In genomic region chr2:119704670-119705120, GRCh38 we compare ENCODE assay signal across 15 cellular contexts. TPM values are rescaled to one million over a fixed set of nuclear protein-coding genes. Genes with fewer than 3 reads are reported as not detected.
DNase-seq lines count a peak whose midpoint lies in the region; ATAC-seq and TF ChIP-seq lines count a peak whose summit lies in the region.
"Had no signal": no experiment of that assay in that cellular context is flagged by ENCODE, and none has a peak within 500 bp of the region (broad histone marks: within the 10 kb centered on the region; RNA-seq: fewer than 3 reads in every experiment).

No MANE protein-coding gene starts in this region.

- H3K4ac ChIP-seq in trophoblast cell (ENCODE audit: low read depth, low read length) = no peak overlapping the region

- no peak overlapping the region for H4K91ac ChIP-seq in trophoblast cell (ENCODE audit: low read depth, low read length)

- H3K4me3 Mint-ChIP-seq in CD4-positive, alpha-beta T cell = no peak overlapping the region
- no peak overlapping the region for H3K4me3 Mint-ChIP-seq in osteocyte (ENCODE audit: unreplicated experiment)
- H3K4me3 Mint-ChIP-seq: neural crest cell; stimulated activated memory B cell treated with anti-CD40 and anti-IgM and Interleukin-4, amounts not matched to agents 10 μg/mL and 1 μg/mL and 100 μg/mL, for 72 hours had no signal

- no peak overlapping the region for H3K23ac ChIP-seq in trophoblast cell (ENCODE audit: low read length)

- no peak overlapping the region for H2AK5ac ChIP-seq in trophoblast cell (ENCODE audit: low read length)

- no peak overlapping the region for H3K4me3 ChIP-seq in fibroblast of the aortic adventitia (ENCODE audit: low read depth, low read length)
- no peak overlapping the region for H3K4me3 ChIP-seq in trophoblast cell (ENCODE audit: low read depth, low read length)
- H3K4me3 ChIP-seq: lung had no signal

- H3K9me3 ChIP-seq in CD4-positive, alpha-beta T cell (ENCODE audit: control insufficient read depth, low read length) = no peaks in the 10 kb centered on the region
- H3K9me3 ChIP-seq in trophoblast cell (ENCODE audit: insufficient read depth, low read depth, low read length) = no peaks in the 10 kb centered on the region

- H3K9ac ChIP-seq in trophoblast cell (ENCODE audit: low read length) = no peak overlapping the region

- no peak overlapping the region for H3K14ac ChIP-seq in trophoblast cell (ENCODE audit: low read length)

- no peaks in the 10 kb centered on the region for H3K27me3 ChIP-seq in CD4-positive, alpha-beta T cell (ENCODE audit: control insufficient read depth, insufficient read depth, low read length)
- no peaks in the 10 kb centered on the region for H3K27me3 ChIP-seq in trophoblast cell (ENCODE audit: insufficient read depth, low read length)

- H2AFZ ChIP-seq in trophoblast cell (ENCODE audit: insufficient read depth, low read length, poor library complexity) = no peak overlapping the region

- no peak overlapping the region for H2BK5ac ChIP-seq in trophoblast cell (ENCODE audit: low read depth, low read length, poor library complexity)

- intact Hi-C loops in CD4-positive, alpha-beta T cell (cut with DNase I, micrococcal nuclease) = loop anchor here (5.0 kb wide), 3 partner anchors 53 to 978 kb away; partner anchors contain the start of gene PTPN4 (in 1 of the 2)

- no peak overlapping the region for H3K18ac ChIP-seq in trophoblast cell (ENCODE audit: low read length)

- H3K27ac Mint-ChIP-seq in CD4-positive, alpha-beta T cell = peak overlapping the region; percentile 77
- H3K27ac Mint-ChIP-seq in osteocyte (ENCODE audit: unreplicated experiment) = no peak overlapping the region
- H3K27ac Mint-ChIP-seq: stimulated activated memory B cell treated with anti-CD40 and anti-IgM and Interleukin-4, amounts not matched to agents 10 μg/mL and 1 μg/mL and 100 μg/mL, for 72 hours had no signal

- WGBS in trophoblast cell (ENCODE audit: extremely low coverage, insufficient coverage, insufficient read length) = no CpG with 5 or more reads among the region's 2 CpGs

- H2BK12ac ChIP-seq in trophoblast cell (ENCODE audit: low read length) = no peak overlapping the region

- no peak overlapping the region for H2BK120ac ChIP-seq in trophoblast cell (ENCODE audit: insufficient read depth, low read length, poor library complexity)

- H3K27ac ChIP-seq in CD4-positive, alpha-beta T cell (ENCODE audit: low read depth, low read length) = no peak overlapping the region
- no peak overlapping the region for H3K27ac ChIP-seq in trophoblast cell (ENCODE audit: low read depth, low read length)

- H3K36me3 Mint-ChIP-seq in CD4-positive, alpha-beta T cell (ENCODE audit: low read depth) = peaks cover 23% of the 10 kb centered on the region
- H3K36me3 Mint-ChIP-seq in osteocyte (ENCODE audit: unreplicated experiment) = no peaks in the 10 kb centered on the region
- H3K36me3 Mint-ChIP-seq: stimulated activated memory B cell treated with anti-CD40 and anti-IgM and Interleukin-4, amounts not matched to agents 10 μg/mL and 1 μg/mL and 100 μg/mL, for 72 hours had no signal

- no peak overlapping the region for H4K12ac ChIP-seq in trophoblast cell (ENCODE audit: low read depth, low read length)

- POLR2A ChIA-PET in CD4-positive, alpha-beta T cell (lab: Charles Lee) = interaction anchor here (0.8 to 1.1 kb wide), 3 partner anchors 13 to 470 kb away, joined by 3 read pairs; partner anchors contain the start of gene TMEM177

- ATAC-seq in CD4-positive, alpha-beta T cell (ENCODE audit: poor library complexity) = peak; percentile 65
- ATAC-seq: sciatic nerve; stimulated activated memory B cell treated with anti-CD40 and anti-IgM and Interleukin-4, amounts not matched to agents 10 μg/mL and 1 μg/mL and 100 μg/mL, for 72 hours had no signal

- peaks cover 10 to 19% of the 10 kb centered on the region in 2 experiments for H3K4me1 ChIP-seq in trophoblast cell (ENCODE audit: control insufficient read depth in 1 of 2, insufficient read depth in 2 of 2, low read length in 2 of 2)

- H3K79me2 ChIP-seq in trophoblast cell (ENCODE audit: control insufficient read depth, insufficient read depth, low read length, poor library complexity) = no peaks in the 10 kb centered on the region

- peaks cover 1% of the 10 kb centered on the region for H3K79me1 ChIP-seq in trophoblast cell (ENCODE audit: low read length)

- H3K9me3 Mint-ChIP-seq in CD4-positive, alpha-beta T cell = no peaks in the 10 kb centered on the region
- H3K9me3 Mint-ChIP-seq in osteocyte (ENCODE audit: unreplicated experiment) = no peaks in the 10 kb centered on the region
- H3K9me3 Mint-ChIP-seq: stimulated activated memory B cell treated with anti-CD40 and anti-IgM and Interleukin-4, amounts not matched to agents 10 μg/mL and 1 μg/mL and 100 μg/mL, for 72 hours had no signal

- no peaks in the 10 kb centered on the region for H3K36me3 ChIP-seq in trophoblast cell (ENCODE audit: control insufficient read depth in 1 of 2, insufficient read depth in 2 of 2, low read length in 2 of 2)

- H4K8ac ChIP-seq in trophoblast cell (ENCODE audit: low read depth, low read length) = no peak overlapping the region

- CTCF ChIA-PET in CD4-positive, alpha-beta T cell (lab: Charles Lee) = no interaction called here

- no peaks in the 10 kb centered on the region for H3K27me3 Mint-ChIP-seq in CD4-positive, alpha-beta T cell
- peaks cover 20% of the 10 kb centered on the region for H3K27me3 Mint-ChIP-seq in osteocyte (ENCODE audit: unreplicated experiment)

- H3K4me2 ChIP-seq in trophoblast cell (ENCODE audit: low read length) = no peak overlapping the region

- no peak for DNase-seq in CD4-positive, alpha-beta T cell
- peak; percentile 56 for DNase-seq in GM04504 (ENCODE audit: low read depth)
- peak; percentile 72 for DNase-seq in RPMI7951 (ENCODE audit: low read depth)
- DNase-seq in fibroblast of the aortic adventitia (ENCODE audit: low read depth) = peak; percentile 18
- DNase-seq in trophoblast cell = no peak
- no peak for DNase-seq in osteocyte (ENCODE audit: extremely low spot score, unreplicated experiment)
- no peak for DNase-seq in GF-D8 (lab: John Stamatoyannopoulos, UW)
- DNase-seq: COR-L47; NCI-H1105; Right ventricle myocardium superior; stimulated activated CD4-positive, alpha-beta T cell treated with anti-CD3 and anti-CD28 coated beads, Interleukin-4, amount 100 ng/mL, for 4 hours had no signal

- TF ChIP-seq CTCF in CD4-positive, alpha-beta T cell (IDR thresholded peaks at IDR 0.05) = no peak
- TF ChIP-seq CTCF in fibroblast of the aortic adventitia (IDR thresholded peaks at IDR 0.05; ENCODE audit: insufficient read depth, low read length) (no peak), osteocyte (IDR thresholded peaks at IDR 0.05) (no peak)

- no peaks in the 10 kb centered on the region for H3K4me1 Mint-ChIP-seq in CD4-positive, alpha-beta T cell (ENCODE audit: low read depth)
- H3K4me1 Mint-ChIP-seq in osteocyte (ENCODE audit: unreplicated experiment) = no peaks in the 10 kb centered on the region

RNA-seq across cellular contexts. Expression of gene TMEM177, which starts 25.7 kb away (rescaled TPM):
- 1 to 10 TPM; 3.6 to 4.0 TPM for total RNA-seq in CD4-positive, alpha-beta T cell
- 9.0 and 10.8 TPM in 2 replicates for total RNA-seq in RPMI7951 (2014; rRNA removed; shearing (Covaris generic))
- total RNA-seq in fibroblast of the aortic adventitia (ENCODE audit: low replicate concordance) (1.9 and 6.6 TPM in 2 replicates), osteocyte (7.4 and 7.6 TPM in 2 replicates)
- 4.8 and 5.4 TPM in 2 replicates for polyA plus RNA-seq in trophoblast cell (2013)

RNA-seq across cellular contexts. Expression of gene PTPN4, which starts 55.0 kb away (rescaled TPM):
- 100 to 1,000 TPM in 1 of 2 experiments, 10 to 100 TPM in 1; 96.9 to 102 TPM for total RNA-seq in CD4-positive, alpha-beta T cell
- 19.2 and 21.1 TPM in 2 replicates for total RNA-seq in RPMI7951 (2014; rRNA removed; shearing (Covaris generic))
- total RNA-seq in fibroblast of the aortic adventitia (ENCODE audit: low replicate concordance) (11.5 and 20.6 TPM in 2 replicates), osteocyte (18.3 and 21.4 TPM in 2 replicates)
- polyA plus RNA-seq in trophoblast cell (2013) = 7.0 and 8.6 TPM in 2 replicates

Comparison
In these comparisons a context has a peak if more than half of its experiments do, and no peak if none do; other contexts are left out.
1. DNase-seq: peak in GM04504 (single experiment), RPMI7951 (single experiment) and fibroblast of the aortic adventitia (single experiment); none in CD4-positive, alpha-beta T cell (0 of 10), trophoblast cell (0 of 2), osteocyte (single experiment) and GF-D8 (single experiment).